28 cellular contexts compared by ENCODE assay signal in genomic region chr5:96836817-96837216, GRCh38.
"Had no signal": no experiment of that assay in that cellular context is flagged by ENCODE, and none has a peak within 500 bp of the region (broad histone marks: within the 10 kb centered on the region; RNA-seq: fewer than 3 reads in every experiment).

No MANE protein-coding gene starts in this region.

- H3K4me3 ChIP-seq: esophagus squamous epithelium had no signal

- H3K27ac ChIP-seq: brain microvascular endothelial cell, epithelial cell of prostate, esophagus squamous epithelium, VCaP had no signal

- FAIRE-seq: astrocyte, bronchial epithelial cell, endothelial cell of umbilical vein had no signal

- H3K36me3 ChIP-seq: brain microvascular endothelial cell, esophagus squamous epithelium had no signal

- DNase-seq: activated CD4-positive, alpha-beta memory T cell treated with anti-CD3 and anti-CD28 coated beads, Interleukin-2, amount 10 ng/mL, durations not matched to agents 7 days and 5 days; activated CD4-positive, alpha-beta T cell treated with anti-CD3 and anti-CD28 coated beads for 1 hour; activated CD4-positive, alpha-beta T cell treated with anti-CD3 and anti-CD28 coated beads for 4 hours; activated CD4-positive, alpha-beta T cell treated with anti-CD3 and anti-CD28 coated beads, Interleukin-2, amount 10 ng/mL, durations not matched to agents 7 days and 5 days; activated CD4-positive, alpha-beta T cell treated with anti-CD3 and anti-CD28 coated beads, Interleukin-2, amount 50 U/mL, for 4 hours; activated effector memory CD4-positive, alpha-beta T cell treated with Interleukin-2 at 50 U/mL for 16 hours; activated gamma-delta T cell treated with Interleukin-2 at 50 U/mL for 16 hours; activated naive CD4-positive, alpha-beta T cell treated with anti-CD3 and anti-CD28 coated beads, Interleukin-2, amount 50 U/mL, for 16 hours; activated naive CD4-positive, alpha-beta T cell treated with Interleukin-2 at 50 U/mL for 16 hours; activated T-cell treated with anti-CD3 and anti-CD28 coated beads, Interleukin-2, amount 50 U/mL, for 4 hours; amniotic stem cell; anterior cingulate cortex; brain microvascular endothelial cell; cortex of kidney; dermis blood vessel endothelial cell; effector CD4-positive, alpha-beta T cell; effector memory CD8-positive, alpha-beta T cell; esophagus squamous epithelium; foreskin melanocyte; head of caudate nucleus; T-helper 2 cell had no signal

- H3K27me3 ChIP-seq: brain microvascular endothelial cell had no signal

- H3K9me3 ChIP-seq: esophagus squamous epithelium had no signal

- H3K4me1 ChIP-seq: esophagus squamous epithelium had no signal

- ATAC-seq: activated T-cell treated with anti-CD3 and anti-CD28 coated beads, Interleukin-2, amount 50 U/mL, for 4 hours; activated T-helper 17 cell treated with anti-CD3 and anti-CD28 coated beads, Interleukin-2, amount 50 U/mL, for 72 hours; effector memory CD8-positive, alpha-beta T cell; WTC11 had no signal
